In genomic region chr11:1839924-1840779, GRCh38 we compare ENCODE assay signal across 10 cellular contexts. TPM values are rescaled to one million over a fixed set of nuclear protein-coding genes. Genes with fewer than 3 reads are reported as not detected.
A peak's percentile ranks its signal among the peaks of the same experiment; 100 is the strongest.
DNase-seq lines count a peak whose midpoint lies in the region; ATAC-seq, FAIRE-seq and TF ChIP-seq lines count a peak whose summit lies in the region.
"Had no signal": no experiment of that assay in that cellular context is flagged by ENCODE, and none has a peak within 500 bp of the region (broad histone marks: within the 10 kb centered on the region; RNA-seq: fewer than 3 reads in every experiment).

No MANE protein-coding gene starts in this region.

- DNase-seq in GM18507 (ENCODE audit: extremely low spot score, insufficient read length, low read depth) (peak; percentile 53), KG1 (lab: John Stamatoyannopoulos, UW) (peak; percentile 58), coronary artery (ENCODE audit: low spot score) (no peak), pancreas (peak in 4 of 6 donors; percentile 49 to 79 (median 65)), activated T-cell treated with anti-CD3 and anti-CD28 coated beads for 4 hours (no peak)
- no peak for DNase-seq in activated naive CD4-positive, alpha-beta T cell treated with anti-CD3 and anti-CD28 coated beads, Interleukin-2, amount 50 U/mL, for 16 hours

- H3K4me1 ChIP-seq in pancreas = peaks cover 27 to 51% (median 40%) of the 10 kb centered on the region in 3 donors

- H3K9me3 ChIP-seq in pancreas = no peaks in the 10 kb centered on the region

- H3K4me3 ChIP-seq in coronary artery (peak overlapping the region; percentile 7), pancreas (peak overlapping the region in 1 of 4 donors; percentile 10)

- H3K36me3 ChIP-seq in pancreas = no peaks in the 10 kb centered on the region

- TF ChIP-seq CTCF in coronary artery (IDR thresholded peaks at IDR 0.05) (no peak), pancreas (IDR thresholded peaks at IDR 0.05) (no peak)

- WGBS in pancreas, 2 donors = 86 to 93% methylated on average over 21 to 26 of the region's 26 CpGs

- H3K27me3 ChIP-seq in pancreas = no peaks in the 10 kb centered on the region

- H3K27ac ChIP-seq in coronary artery (peak overlapping the region in 1 of 2 donors; percentile 51), pancreas (peak overlapping the region in 3 of 4 donors; percentile 38 to 58 (median 44))

- intact Hi-C loops in pancreas (cut with DNase I) = loop anchor here in 1 of 3 donors (5.0 kb wide), 1 partner anchor 307 kb away; no protein-coding TSS in a partner anchor

- FAIRE-seq in GM18507 (lab: Jason Lieb, UNC) (peak; percentile 89), pancreas (lab: Jason Lieb, UNC) (no peak)
- FAIRE-seq: G401.6 had no signal

- ATAC-seq in pancreas (no peak), HG03457 (IDR thresholded peaks at IDR 0.05; ENCODE audit: unreplicated experiment) (no peak), SK-N-SH treated with all-trans-retinoic acid at 6 μM for 48 hours (no peak)

TF ChIP-seq in SK-N-SH treated with all-trans-retinoic acid at 6 μM for 48 hours, 23 proteins besides CTCF, POLR2A, EP300 and RAD21:
- no peak for TF ChIP-seq ESRRG (CRISPR knock-in tag; IDR thresholded peaks at IDR 0.05)
- no peak for TF ChIP-seq TSHZ2 (CRISPR knock-in tag; IDR thresholded peaks at IDR 0.05)
- TF ChIP-seq CSRNP3 (CRISPR knock-in tag; IDR thresholded peaks at IDR 0.05) = no peak
- TF ChIP-seq ZNF8 (CRISPR knock-in tag; IDR thresholded peaks at IDR 0.05) = no peak
- no peak for TF ChIP-seq ZFP3 (CRISPR knock-in tag; IDR thresholded peaks at IDR 0.05)
- no peak for TF ChIP-seq CREB5 (CRISPR knock-in tag; IDR thresholded peaks at IDR 0.05; ENCODE audit: low read depth)
- no peak for TF ChIP-seq ISL1 (CRISPR knock-in tag; IDR thresholded peaks at IDR 0.05)
- no peak for TF ChIP-seq ZFP30 (CRISPR knock-in tag; IDR thresholded peaks at IDR 0.05)
- no peak for TF ChIP-seq POU6F1 (CRISPR knock-in tag; IDR thresholded peaks at IDR 0.05; ENCODE audit: borderline replicate concordance, low read depth)
- no peak for TF ChIP-seq OSR1 (CRISPR knock-in tag; IDR thresholded peaks at IDR 0.05)
- no peak for TF ChIP-seq CSDC2 (CRISPR knock-in tag; IDR thresholded peaks at IDR 0.05)
- no peak for TF ChIP-seq PATZ1 (CRISPR knock-in tag; IDR thresholded peaks at IDR 0.05; ENCODE audit: borderline replicate concordance)
- no peak for TF ChIP-seq ZC3H10 (CRISPR knock-in tag; IDR thresholded peaks at IDR 0.05)
- no peak for TF ChIP-seq ZNF70 (CRISPR knock-in tag; IDR thresholded peaks at IDR 0.05)
- no peak for TF ChIP-seq RARB (CRISPR knock-in tag; IDR thresholded peaks at IDR 0.05)
- no peak for TF ChIP-seq GLIS3 (CRISPR knock-in tag; IDR thresholded peaks at IDR 0.05)
- no peak for TF ChIP-seq ZNF565 (CRISPR knock-in tag; conservative IDR thresholded peaks at IDR 0.05; ENCODE audit: low read depth)

RNA-seq across cellular contexts. Expression of gene TNNI2, which starts 1.4 kb away (rescaled TPM):
- total RNA-seq in pancreas = 1 to 10 TPM in 5 of 6 donors, not detected in 1; 2.5 to 8.7 (median 6.2) TPM
- polyA plus RNA-seq in pancreas = 10 to 100 TPM; 28.9 to 57.4 TPM
- total RNA-seq: lung microvascular endothelial cell had no signal

RNA-seq across cellular contexts. Expression of gene SYT8, which starts 5.4 kb away (rescaled TPM):
- total RNA-seq in pancreas = 10 to 100 TPM in 3 of 6 donors, 1 to 10 TPM in 3; 3.6 to 34.2 (median 12.2) TPM
- 10 to 100 TPM; 43.7 to 64.8 TPM for polyA plus RNA-seq in pancreas
- total RNA-seq: lung microvascular endothelial cell had no signal

RNA-seq across cellular contexts. Expression of gene LSP1, which starts 12.7 kb away (rescaled TPM):
- 10 to 100 TPM in 3 of 6 donors, 1 to 10 TPM in 3; 2.4 to 26.8 (median 8.4) TPM for total RNA-seq in pancreas
- 10 to 100 TPM in 1 of 2 donors, 1 to 10 TPM in 1; 8.6 to 20.6 TPM for polyA plus RNA-seq in pancreas
- total RNA-seq: lung microvascular endothelial cell had no signal

RNA-seq across cellular contexts. Expression of gene PRR33, which starts 51.5 kb away (rescaled TPM):
- total RNA-seq in pancreas = not detected
- polyA plus RNA-seq in pancreas = not detected
- total RNA-seq: lung microvascular endothelial cell had no signal

Comparison
In these comparisons a context has a peak if more than half of its experiments do, and no peak if none do; other contexts are left out.
1. DNase-seq: peak in GM18507 (single experiment), KG1 (single experiment) and pancreas (4 of 6); none in coronary artery (single experiment), activated T-cell treated with anti-CD3 and anti-CD28 coated beads for 4 hours (single experiment) and activated naive CD4-positive, alpha-beta T cell treated with anti-CD3 and anti-CD28 coated beads, Interleukin-2, amount 50 U/mL, for 16 hours (single experiment).